In the genomic region with DNA sequence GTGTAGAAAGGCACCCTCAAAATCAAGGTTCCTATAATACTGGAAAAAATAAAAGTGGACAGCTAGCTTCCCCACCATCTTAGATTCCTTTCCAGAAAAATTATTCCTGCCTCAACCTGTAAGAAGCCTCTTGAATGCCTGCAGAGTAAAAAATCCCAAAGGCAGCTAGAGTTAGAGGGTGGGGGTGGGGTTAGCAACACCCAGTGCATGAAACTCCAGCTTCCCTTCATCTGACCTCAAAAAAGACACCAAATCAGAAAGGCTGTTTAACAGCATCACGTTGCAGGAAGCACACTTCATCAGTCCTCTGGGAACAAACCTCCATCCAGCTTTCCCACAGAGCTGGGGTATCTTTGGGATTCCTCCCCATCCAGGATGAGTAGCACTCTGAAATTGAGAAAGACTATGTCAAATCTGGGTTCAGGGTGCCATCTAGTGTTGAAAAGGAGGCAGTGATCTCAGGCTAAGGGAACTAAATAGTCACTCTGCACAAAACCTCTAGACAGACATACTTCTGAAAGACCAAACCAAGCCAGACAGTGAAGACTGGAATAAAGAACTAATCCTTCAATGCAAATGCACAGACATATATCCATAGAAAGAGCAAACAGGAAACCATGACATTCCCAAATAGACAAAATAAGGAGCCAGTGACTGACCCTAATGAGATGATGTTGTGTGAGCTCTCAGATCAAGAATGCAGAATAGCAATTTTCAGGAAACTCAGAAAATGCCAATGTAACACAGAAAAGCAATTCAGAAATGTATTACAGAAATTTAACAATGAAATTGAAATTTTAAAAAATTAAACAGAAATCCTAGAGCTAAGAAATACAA, we compare ENCODE assay signal across 8 cellular contexts.
DNase-seq lines count a peak whose midpoint lies in the region; ATAC-seq, FAIRE-seq and TF ChIP-seq lines count a peak whose summit lies in the region.

No MANE protein-coding gene starts in this region.

- H3K4me3 ChIP-seq in AG04449 (ENCODE audit: low read depth, low read length) (no peak overlapping the region), GM06990 (replicated peaks; ENCODE audit: low read depth, low read length) (no peak overlapping the region), K562 (no peak overlapping the region), keratinocyte (ENCODE audit: control insufficient read depth in 2 of 3, extremely low read depth in 1 of 3, insufficient read depth in 2 of 3, low read depth in 1 of 3, low read length in 3 of 3) (no peak overlapping the region), vagina (no peak overlapping the region)

- FAIRE-seq in K562 (lab: Jason Lieb, UNC) (peak; percentile 37), keratinocyte (lab: Jason Lieb, UNC) (peak; percentile 64)

- H4K20me1 ChIP-seq in K562 (replicated peaks; ENCODE audit: control insufficient read depth, insufficient read depth, low read length) (no peaks in the 10 kb centered on the region), keratinocyte (ENCODE audit: control insufficient read depth, extremely low read depth, insufficient read depth, low read length) (no peaks in the 10 kb centered on the region)

- POLR2A ChIA-PET in AG04449 (lab: Yijun Ruan, JAX), result no interaction called here
- POLR2A ChIA-PET in K562 (lab: Yijun Ruan, JAX), result interaction anchor here (0.6 kb wide), 1 partner anchor 233 kb away, joined by 3 read pairs; no protein-coding TSS in a partner anchor

- no peaks in the 10 kb centered on the region for H3K36me3 ChIP-seq in GM06990 (ENCODE audit: control insufficient read depth, insufficient read depth, low read length)
- no peaks in the 10 kb centered on the region for H3K36me3 ChIP-seq in K562 (ENCODE audit: control insufficient read depth, insufficient read depth, low read length)
- no peaks in the 10 kb centered on the region for H3K36me3 ChIP-seq in keratinocyte (ENCODE audit: control insufficient read depth in 2 of 2, extremely low read depth in 1 of 2, insufficient read depth in 2 of 2, low read length in 2 of 2)
- no peaks in the 10 kb centered on the region for H3K36me3 ChIP-seq in vagina

- ATAC-seq in HG02870 (IDR thresholded peaks at IDR 0.05; ENCODE audit: unreplicated experiment) (peak; percentile 75), K562 (peak; percentile 67; the same call in 2 of the 3 replicates)

- in situ Hi-C loops in K562 (cut with MboI), result no loop called here

- H3K9ac ChIP-seq in K562 (ENCODE audit: insufficient read depth in 1 of 2, low read depth in 2 of 2, low read length in 2 of 2), result no peak overlapping the region
- no peak overlapping the region for H3K9ac ChIP-seq in keratinocyte (ENCODE audit: control insufficient read depth, extremely low read depth, insufficient read depth, low read length)

- no peak overlapping the region for H3K27ac ChIP-seq in K562 (ENCODE audit: extremely low read depth, low read depth, low read length)
- no peak overlapping the region for H3K27ac ChIP-seq in keratinocyte (ENCODE audit: control insufficient read depth, insufficient read depth, low read length)
- H3K27ac ChIP-seq in vagina, result no peak overlapping the region

- H3K27me3 ChIP-seq in GM06990 (replicated peaks; ENCODE audit: control insufficient read depth, insufficient read depth, low read length) (no peaks in the 10 kb centered on the region), K562 (ENCODE audit: control insufficient read depth in 2 of 2, insufficient read depth in 2 of 2, low read length in 2 of 2) (no peaks in the 10 kb centered on the region), keratinocyte (ENCODE audit: control insufficient read depth, extremely low read depth, insufficient read depth, low read length) (no peaks in the 10 kb centered on the region), vagina (no peaks in the 10 kb centered on the region)

- DNase-seq in AG04449 (ENCODE audit: low read depth, low spot score), result peak; percentile 7
- peak; percentile 9 for DNase-seq in GM06990 (ENCODE audit: extremely low read depth, insufficient read length)
- peak; percentile 0 for DNase-seq in NCI-H345 treated with DMSO at 0.1 percent for 48 hours (lab: John Stamatoyannopoulos, UW; ENCODE audit: unreplicated experiment)
- DNase-seq in K562 (ENCODE audit: extremely low read depth in 1 of 4, low spot score in 3 of 4), result peak; percentile 20 to 26 (median 24)
- no peak for DNase-seq in keratinocyte (ENCODE audit: low read depth, low spot score)
- DNase-seq in amygdala (lab: John Stamatoyannopoulos, UW), result no peak
- no peak for DNase-seq in vagina (ENCODE audit: extremely low spot score in 2 of 2)

- H2AFZ ChIP-seq in K562 (ENCODE audit: low read depth, low read length) (no peak overlapping the region), keratinocyte (ENCODE audit: control insufficient read depth, low read length) (no peak overlapping the region)

- peak; percentile 15 to 69; a peak in 3 of 4 replicates for TF ChIP-seq RAD21 in K562 (CRISPR knock-in tag; conservative IDR thresholded peaks at IDR 0.05 in 1 of 2, IDR thresholded peaks at IDR 0.05 in 1 of 2)

- dilution Hi-C loops in keratinocyte (cut with MboI; ENCODE audit: extremely low pct_ligation_motif_present, low sequenced_read_pairs), result no loop called here

- H3K9me1 ChIP-seq in K562 (ENCODE audit: control insufficient read depth, insufficient read depth, low read length), result no peaks in the 10 kb centered on the region
- no peaks in the 10 kb centered on the region for H3K9me1 ChIP-seq in keratinocyte (ENCODE audit: control insufficient read depth, extremely low read depth, insufficient read depth, low read length)

- CTCF ChIA-PET in AG04449 (lab: Yijun Ruan, JAX), result interaction anchor here (0.7 to 2.5 kb wide), 13 partner anchors 9 to 437 kb away, joined by 3 to 11 read pairs (median 4); no protein-coding TSS in a partner anchor
- CTCF ChIA-PET in K562 (lab: Yijun Ruan, JAX; ENCODE audit: low intra/inter-chr PET ratio), result no interaction called here

- no peak overlapping the region for H3K4me2 ChIP-seq in K562 (ENCODE audit: insufficient read depth, low read length)
- no peak overlapping the region for H3K4me2 ChIP-seq in keratinocyte (ENCODE audit: control insufficient read depth, extremely low read depth, insufficient read depth, low read depth, low read length)

- 0% methylated on average over 1 of the region's 1 CpG for WGBS in K562 (ENCODE audit: insufficient coverage, low coverage, missing lambda C conversion rate)

- TF ChIP-seq POLR2A in K562 (conservative IDR thresholded peaks at IDR 0.05) (no peak), vagina (IDR thresholded peaks at IDR 0.05) (no peak)

- H3K9me3 ChIP-seq in K562 (replicated peaks; ENCODE audit: control insufficient read depth, insufficient read depth, low read depth, low read length), result no peaks in the 10 kb centered on the region
- no peaks in the 10 kb centered on the region for H3K9me3 ChIP-seq in keratinocyte (ENCODE audit: control insufficient read depth, low read depth, low read length)
- peaks cover 4% of the 10 kb centered on the region for H3K9me3 ChIP-seq in vagina

- intact Hi-C loops in K562 (cut with micrococcal nuclease) (no loop called here), vagina (cut with DNase I) (no loop called here)

- TF ChIP-seq CTCF in AG04449 (IDR thresholded peaks at IDR 0.05; ENCODE audit: insufficient read depth, low read length, missing control alignments) (peak; percentile 58), GM06990 (IDR thresholded peaks at IDR 0.05; ENCODE audit: insufficient read depth, low read length, poor library complexity, severe bottlenecking) (peak; percentile 75), K562 (IDR thresholded peaks at IDR 0.05 in 2 of 3, conservative IDR thresholded peaks at IDR 0.05 in 1 of 3; ENCODE audit: insufficient read depth in 2 of 3, low read depth in 1 of 3, low read length in 3 of 3) (peak; percentile 40 to 52 (median 51)), keratinocyte (optimal IDR thresholded peaks at IDR 0.05 in 1 of 3, IDR thresholded peaks at IDR 0.05 in 1 of 3, conservative IDR thresholded peaks at IDR 0.05 in 1 of 3; ENCODE audit: extremely low read depth in 1 of 3, insufficient read depth in 2 of 3, low read length in 3 of 3) (peak; percentile 56 to 79 (median 72)), vagina (IDR thresholded peaks at IDR 0.05) (no peak)

- H3K4me1 ChIP-seq in K562 (replicated peaks in 1 of 2; ENCODE audit: control insufficient read depth in 2 of 2, insufficient read depth in 2 of 2, low read length in 2 of 2) (no peaks in the 10 kb centered on the region), keratinocyte (ENCODE audit: control insufficient read depth, extremely low read depth, insufficient read depth, low read length) (no peaks in the 10 kb centered on the region), vagina (no peaks in the 10 kb centered on the region)

- no peak for TF ChIP-seq EP300 in K562 (IDR thresholded peaks at IDR 0.05; ENCODE audit: low read length)

- no TSS peak for BruUV-seq in K562 (replicated peaks; lab: Mats Ljungman, UMichigan)

- no peaks in the 10 kb centered on the region for H3K79me2 ChIP-seq in K562 (ENCODE audit: control insufficient read depth, insufficient read depth, low read length)
- H3K79me2 ChIP-seq in keratinocyte (ENCODE audit: control insufficient read depth, insufficient read depth, low read length), result no peaks in the 10 kb centered on the region

TF ChIP-seq in K562, 482 proteins besides CTCF, POLR2A, EP300 and RAD21:
- TF ChIP-seq SMC3 (conservative IDR thresholded peaks at IDR 0.05; ENCODE audit: insufficient read depth, low read depth, low read length), result 0 out of 2 replicates have a peak, but pooled peaks have one; percentile 14
- no peak for TF ChIP-seq ELF2 (CRISPR knock-in tag; IDR thresholded peaks at IDR 0.05)
- no peak for TF ChIP-seq TCF3 (CRISPR knock-in tag; IDR thresholded peaks at IDR 0.05)
- TF ChIP-seq SAFB2 (IDR thresholded peaks at IDR 0.05; ENCODE audit: borderline replicate concordance, low read depth, low read length, severe bottlenecking), result no peak

Comparison
In these comparisons a context has a peak if more than half of its experiments do, and no peak if none do; other contexts are left out.
1. DNase-seq: peak in AG04449 (single experiment), GM06990 (single experiment), NCI-H345 treated with DMSO at 0.1 percent for 48 hours (single experiment) and K562 (4 of 4); none in keratinocyte (single experiment), amygdala (0 of 56) and vagina (0 of 2).
2. CTCF ChIP-seq: peak in AG04449 (single experiment), GM06990 (single experiment), K562 (3 of 3) and keratinocyte (3 of 3); none in vagina (0 of 3).